8 cellular contexts compared by ENCODE assay signal in the genomic region with DNA sequence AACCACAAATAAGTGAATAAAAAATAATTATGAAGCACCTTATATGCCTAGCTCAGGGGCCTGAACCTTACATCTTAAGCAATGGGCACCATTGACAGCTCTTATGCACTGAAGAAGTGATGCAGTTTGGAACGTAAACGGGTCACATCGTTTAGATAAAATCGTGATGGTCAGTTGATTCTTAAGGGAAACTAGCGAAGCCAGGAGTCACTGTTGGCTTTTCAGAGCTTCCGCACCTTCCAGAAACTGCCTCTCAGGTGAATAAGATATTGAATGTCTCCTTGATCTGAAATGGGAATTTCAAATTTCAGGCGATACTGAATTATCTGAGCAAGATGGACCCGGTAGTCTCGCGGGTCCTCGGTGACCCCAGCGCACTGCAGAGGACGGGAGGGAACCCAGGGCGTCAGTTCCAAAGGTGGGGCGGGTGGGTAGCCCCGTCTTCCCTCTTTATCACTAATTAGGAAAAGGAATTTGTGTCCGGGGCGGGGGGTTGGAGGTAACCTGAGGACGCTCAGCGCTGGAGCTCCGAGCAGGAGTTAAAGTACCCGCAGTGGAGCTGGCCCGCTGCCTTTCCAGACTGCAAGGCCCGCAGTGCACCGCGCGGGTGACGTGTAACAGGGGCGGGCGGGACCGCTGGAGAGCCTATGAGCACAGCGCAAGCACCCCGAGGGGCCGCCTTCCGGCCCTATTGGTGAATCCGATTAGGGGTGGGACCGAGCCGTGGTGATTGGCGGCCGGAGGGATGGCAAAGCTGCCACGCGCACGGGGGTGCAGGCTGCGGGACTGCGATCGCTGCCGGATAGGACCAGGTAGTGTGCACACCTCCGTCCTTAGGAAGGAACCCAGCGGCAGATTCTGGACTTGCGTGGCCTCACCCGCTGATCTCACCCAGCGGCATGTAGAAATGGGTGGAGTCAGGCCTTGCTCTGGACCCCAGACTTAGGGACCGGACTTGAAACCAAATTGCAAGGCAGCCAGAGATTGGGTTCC. TPM values are rescaled to one million over a fixed set of nuclear protein-coding genes. Genes with fewer than 3 reads are reported as not detected.
A peak's percentile ranks its signal among the peaks of the same experiment; 100 is the strongest.
DNase-seq lines count a peak whose midpoint lies in the region; FAIRE-seq and TF ChIP-seq lines count a peak whose summit lies in the region.

No MANE protein-coding gene starts in this region.

- no peaks in the 10 kb centered on the region for H3K36me3 ChIP-seq in SJSA1
- peaks cover 0 to 7% of the 10 kb centered on the region in 2 donors for H3K36me3 ChIP-seq in neuronal stem cell (replicated peaks in 1 of 2; ENCODE audit: control insufficient read depth in 2 of 2, insufficient read depth in 2 of 2, low read length in 2 of 2)

- H3K9ac ChIP-seq in neuronal stem cell (ENCODE audit: low read depth, low read length, poor library complexity): peak overlapping the region; percentile 89

- no peak overlapping the region for H3K4ac ChIP-seq in neuronal stem cell (ENCODE audit: low read length)

- H3K9me3 ChIP-seq in SJSA1 (replicated peaks): no peaks in the 10 kb centered on the region
- H3K9me3 ChIP-seq in neuronal stem cell (replicated peaks in 1 of 2; ENCODE audit: control insufficient read depth in 2 of 2, insufficient read depth in 1 of 2, low read depth in 1 of 2, low read length in 2 of 2): no peaks in the 10 kb centered on the region

- no peak overlapping the region for H4K8ac ChIP-seq in neuronal stem cell (ENCODE audit: low read depth, low read length)

- no peaks in the 10 kb centered on the region for H3K27me3 ChIP-seq in SJSA1 (replicated peaks)
- H3K27me3 ChIP-seq in neuronal stem cell (ENCODE audit: control insufficient read depth in 3 of 3, insufficient read depth in 3 of 3, low read depth in 1 of 3, low read length in 3 of 3): no peaks in the 10 kb centered on the region

- no peak overlapping the region for H2BK15ac ChIP-seq in neuronal stem cell (ENCODE audit: low read length)

- peak overlapping the region; percentile 46 for H3K4me3 ChIP-seq in SJSA1
- H3K4me3 ChIP-seq in neuronal stem cell (ENCODE audit: low read length in 2 of 2): peak overlapping the region; percentile 77 to 92

- no peak overlapping the region for H4K91ac ChIP-seq in neuronal stem cell (ENCODE audit: low read depth, low read length, poor library complexity)

- peak; percentile 70 for DNase-seq in GM04503 (ENCODE audit: low read depth)
- DNase-seq in HEK293T (ENCODE audit: extremely low spot score): peak; percentile 95
- DNase-seq in NAMALWA (ENCODE audit: low spot score): peak; percentile 96
- DNase-seq in SJSA1 (ENCODE audit: low read depth in 1 of 2, low spot score in 2 of 2): peak; percentile 76 to 93
- peak; percentile 95 for DNase-seq in activated naive CD4-positive, alpha-beta T cell treated with Interleukin-2 at 50 U/mL for 16 hours
- peak; percentile 76 to 94 for DNase-seq in frontal cortex (ENCODE audit: low spot score in 2 of 2)
- DNase-seq in neuronal stem cell (ENCODE audit: low spot score): peak; percentile 90
- DNase-seq in stromal cell of bone marrow (ENCODE audit: low read depth): peak; percentile 92

- H2BK12ac ChIP-seq in neuronal stem cell (ENCODE audit: low read length): no peak overlapping the region

- no peak overlapping the region for H2BK5ac ChIP-seq in neuronal stem cell (ENCODE audit: low read length)

- H3K79me1 ChIP-seq in neuronal stem cell (ENCODE audit: low read depth, low read length): no peaks in the 10 kb centered on the region

- peak overlapping the region; percentile 93 for H3K18ac ChIP-seq in neuronal stem cell (ENCODE audit: low read length)

- CTCF ChIA-PET in HEK293T (lab: Yijun Ruan, JAX): interaction anchor here (1.0 to 1.7 kb wide), 3 partner anchors 13 to 173 kb away, joined by 3 to 4 read pairs (median 3); no protein-coding TSS in a partner anchor

- no CpG with 5 or more reads among the region's 53 CpGs for WGBS in neuronal stem cell (ENCODE audit: extremely low coverage in 2 of 2, insufficient read length in 2 of 2, insufficient replicate concordance in 1 of 2), 2 donors

- FAIRE-seq in frontal cortex (lab: Jason Lieb, UNC): no peak

- H3K4me1 ChIP-seq in SJSA1 (replicated peaks) (peaks cover 8% of the 10 kb centered on the region), neuronal stem cell (ENCODE audit: control insufficient read depth in 2 of 2, insufficient read depth in 1 of 2, low read depth in 1 of 2, low read length in 2 of 2) (peaks cover 0 to 3% of the 10 kb centered on the region in 2 donors)

- peak overlapping the region; percentile 98 for H2AFZ ChIP-seq in neuronal stem cell (ENCODE audit: low read length)

- H3K14ac ChIP-seq in neuronal stem cell (ENCODE audit: low read length): no peak overlapping the region

- H3K27ac ChIP-seq in SJSA1 (no peak overlapping the region), neuronal stem cell (replicated peaks; ENCODE audit: low read length) (no peak overlapping the region)

- peak overlapping the region; percentile 79 for H3K4me2 ChIP-seq in neuronal stem cell (ENCODE audit: insufficient read depth, low read length, poor library complexity, severe bottlenecking)

- POLR2A ChIA-PET in HEK293T (lab: Yijun Ruan, JAX): interaction anchor here (0.6 to 1.1 kb wide), 8 partner anchors 8 to 496 kb away, joined by 3 to 6 read pairs (median 3); no protein-coding TSS in a partner anchor

- H2AK5ac ChIP-seq in neuronal stem cell (ENCODE audit: low read depth, low read length): no peak overlapping the region

- H2BK120ac ChIP-seq in neuronal stem cell (ENCODE audit: low read depth, low read length): no peak overlapping the region

- peak overlapping the region; percentile 71 for H3K23ac ChIP-seq in neuronal stem cell (ENCODE audit: low read depth, low read length, poor library complexity)

TF ChIP-seq in HEK293T, 16 proteins besides CTCF, POLR2A, EP300 and RAD21:
- TF ChIP-seq, protein P1, sequence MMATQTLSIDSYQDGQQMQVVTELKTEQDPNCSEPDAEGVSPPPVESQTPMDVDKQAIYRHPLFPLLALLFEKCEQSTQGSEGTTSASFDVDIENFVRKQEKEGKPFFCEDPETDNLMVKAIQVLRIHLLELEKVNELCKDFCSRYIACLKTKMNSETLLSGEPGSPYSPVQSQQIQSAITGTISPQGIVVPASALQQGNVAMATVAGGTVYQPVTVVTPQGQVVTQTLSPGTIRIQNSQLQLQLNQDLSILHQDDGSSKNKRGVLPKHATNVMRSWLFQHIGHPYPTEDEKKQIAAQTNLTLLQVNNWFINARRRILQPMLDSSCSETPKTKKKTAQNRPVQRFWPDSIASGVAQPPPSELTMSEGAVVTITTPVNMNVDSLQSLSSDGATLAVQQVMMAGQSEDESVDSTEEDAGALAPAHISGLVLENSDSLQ (IDR thresholded peaks at IDR 0.05): peak; percentile 98
- TF ChIP-seq L3MBTL2 (conservative IDR thresholded peaks at IDR 0.05): no peak

RNA-seq across cellular contexts. Expression of gene GARNL3, which starts 19.7 kb away (rescaled TPM):
- total RNA-seq in SJSA1 (2014; rRNA removed; shearing (Covaris generic)): 0.22 and 2.0 TPM in 2 replicates
- 59.1 TPM for total RNA-seq in frontal cortex
- 4.6 TPM for polyA plus RNA-seq in neuronal stem cell (2013, experiment 1 of 2)
- 4.7 TPM for polyA plus RNA-seq in neuronal stem cell (2013, experiment 2 of 2)

Comparison
In these comparisons a context has a peak if more than half of its experiments do, and no peak if none do; other contexts are left out.
1. RNA of gene GARNL3, which starts 19.7 kb away (total RNA-seq): 59.1 TPM in frontal cortex (single experiment); 0.22 to 2.0 TPM in SJSA1; every median in the first group is over 10 times any median in the second.
2. Peak in every context shown above with its lines, with median percentiles within 50 percentile points of each other: DNase-seq.